Comparison of ENCODE assay signal across 18 cellular contexts in the genomic region with DNA sequence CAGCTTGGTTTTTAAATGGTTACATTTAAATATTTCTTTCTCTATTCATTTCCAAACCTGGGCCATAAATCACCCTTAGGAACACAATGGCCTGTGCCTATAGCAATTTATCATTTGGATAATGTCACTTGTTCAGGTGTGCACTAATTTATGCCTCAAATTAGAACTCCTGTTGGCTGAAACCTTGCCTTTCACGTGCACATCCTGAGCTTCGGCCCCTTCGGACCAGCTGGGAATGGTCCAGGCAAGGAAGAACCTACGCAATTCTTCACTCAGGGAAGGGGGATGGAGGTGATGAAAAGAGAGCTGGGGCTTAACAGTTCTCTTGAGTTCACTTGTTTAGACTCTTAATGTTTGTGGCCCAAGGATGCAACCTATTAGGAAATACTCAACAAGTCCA.
A peak's percentile ranks its signal among the peaks of the same experiment; 100 is the strongest.
DNase-seq lines count a peak whose midpoint lies in the region; ATAC-seq and TF ChIP-seq lines count a peak whose summit lies in the region.
"Had no signal": no experiment of that assay in that cellular context is flagged by ENCODE, and none has a peak within 500 bp of the region (broad histone marks: within the 10 kb centered on the region; RNA-seq: fewer than 3 reads in every experiment).

No MANE protein-coding gene starts in this region.

- 0 out of 2 replicates have a peak overlapping the region, but pooled peaks have one; percentile 25 for H3K14ac ChIP-seq in H9 (ENCODE audit: insufficient read depth, low read length)

- no peak overlapping the region for H3K56ac ChIP-seq in H9 (ENCODE audit: insufficient read length, low read depth, low read length)

- H3K79me2 ChIP-seq in H9 (ENCODE audit: insufficient read depth, low read length): no peaks in the 10 kb centered on the region

- no peak overlapping the region for H3K4me3 Mint-ChIP-seq in H9
- no peak overlapping the region for H3K4me3 Mint-ChIP-seq in natural killer cell
- H3K4me3 Mint-ChIP-seq: CD14-positive monocyte, IgD-negative memory B cell had no signal

- no peak overlapping the region for H3T11ph ChIP-seq in H9 (ENCODE audit: low read length)

- no peak overlapping the region for H2BK120ac ChIP-seq in H9 (ENCODE audit: low read depth, low read length, poor library complexity, severe bottlenecking)

- H2BK20ac ChIP-seq in H9 (ENCODE audit: low read depth, low read length, poor library complexity, severe bottlenecking): no peak overlapping the region

- H3K23ac ChIP-seq in H9 (ENCODE audit: insufficient read length, low read depth, low read length): no peak overlapping the region

- H3K27ac ChIP-seq in H9 (ENCODE audit: insufficient read length, low read depth, low read length): no peak overlapping the region
- H3K27ac ChIP-seq in body of pancreas: peak overlapping the region in 1 of 4 donors; percentile 17
- peak overlapping the region; percentile 22 for H3K27ac ChIP-seq in suprapubic skin
- no peak overlapping the region for H3K27ac ChIP-seq in heart left ventricle
- H3K27ac ChIP-seq: BLaER1 had no signal

- H3K9me3 ChIP-seq in H9 (ENCODE audit: control insufficient read depth, low read depth, low read length): no peaks in the 10 kb centered on the region
- H3K9me3 ChIP-seq in body of pancreas: no peaks in the 10 kb centered on the region
- H3K9me3 ChIP-seq in suprapubic skin: no peaks in the 10 kb centered on the region
- H3K9me3 ChIP-seq in heart left ventricle: peaks cover 0 to 7% (median 0%) of the 10 kb centered on the region in 12 donors
- H3K9me3 ChIP-seq: BLaER1, HAP-1 had no signal

- WGBS in H9 (ENCODE audit: extremely low coverage, insufficient read length, low lambda C conversion rate): no CpG with 5 or more reads among the region's 4 CpGs
- WGBS in body of pancreas, 2 donors: 41 to 56% methylated on average over 4 of the region's 4 CpGs
- WGBS in suprapubic skin: 73% methylated on average over 4 of the region's 4 CpGs
- WGBS in heart left ventricle, 4 donors: 81 to 90% (median 84%) methylated on average over 4 of the region's 4 CpGs

- no peak for TF ChIP-seq EP300 in suprapubic skin (IDR thresholded peaks at IDR 0.05)

- H3K4me1 Mint-ChIP-seq in H9: peaks cover 47 to 50% of the 10 kb centered on the region in 2 experiments
- peaks cover 33 to 44% of the 10 kb centered on the region in 2 donors for H3K4me1 Mint-ChIP-seq in natural killer cell
- H3K4me1 Mint-ChIP-seq: CD14-positive monocyte had no signal

- TF ChIP-seq CTCF in H9 (conservative IDR thresholded peaks at IDR 0.05) (no peak), body of pancreas (IDR thresholded peaks at IDR 0.05) (no peak), suprapubic skin (IDR thresholded peaks at IDR 0.05) (no peak), heart left ventricle (IDR thresholded peaks at IDR 0.05) (no peak), natural killer cell (IDR thresholded peaks at IDR 0.05) (no peak)

- no peak overlapping the region for H2AFZ ChIP-seq in H9 (ENCODE audit: low read length)

- no peaks in the 10 kb centered on the region for H3K79me1 ChIP-seq in H9 (ENCODE audit: insufficient read depth, low read depth, low read length, poor library complexity, severe bottlenecking)

- no peak overlapping the region for H2BK15ac ChIP-seq in H9 (ENCODE audit: low read depth, low read length)

- ATAC-seq in body of pancreas (peak; percentile 23), heart left ventricle (no peak), natural killer cell (no peak)
- ATAC-seq: HepG2 had no signal

- no peak overlapping the region for H3K9ac ChIP-seq in H9 (ENCODE audit: extremely low read depth, insufficient read length, low read length)
- H3K9ac ChIP-seq: BLaER1 had no signal

- H4K8ac ChIP-seq in H9 (replicated peaks; ENCODE audit: insufficient read length, low read depth, low read length): no peak overlapping the region

- H3K36me3 Mint-ChIP-seq in H9 (ENCODE audit: insufficient read depth in 1 of 3, low read depth in 3 of 3) (peaks cover 0 to 8% (median 0%) of the 10 kb centered on the region in 3 experiments; a peak in 1 of 7 replicates), natural killer cell (no peaks in the 10 kb centered on the region)
- H3K36me3 Mint-ChIP-seq: CD14-positive monocyte; CD4-positive, alpha-beta memory T cell; IgD-negative memory B cell had no signal

- no peak overlapping the region for H2BK5ac ChIP-seq in H9 (ENCODE audit: insufficient read length, low read length)

- H3K18ac ChIP-seq in H9 (ENCODE audit: insufficient read length, low read depth, low read length): no peak overlapping the region

- intact Hi-C loops in body of pancreas (cut with DNase I) (no loop called here), heart left ventricle (cut with DNase I) (no loop called here), natural killer cell (cut with micrococcal nuclease) (loop anchor here (10.0 kb wide), 1 partner anchor 58 kb away; no protein-coding TSS in a partner anchor)

- H3K23me2 ChIP-seq in H9 (ENCODE audit: insufficient read length, low read depth, low read length, poor library complexity, severe bottlenecking): no peaks in the 10 kb centered on the region

- H3K36me3 ChIP-seq in body of pancreas (replicated peaks in 1 of 2; ENCODE audit: insufficient read depth in 1 of 2, low read depth in 2 of 2) (no peaks in the 10 kb centered on the region), suprapubic skin (no peaks in the 10 kb centered on the region), heart left ventricle (no peaks in the 10 kb centered on the region)
- H3K36me3 ChIP-seq: BLaER1, HAP-1 had no signal

- no peak overlapping the region for H3K4ac ChIP-seq in H9 (ENCODE audit: low read depth, low read length)

- H3K27me3 ChIP-seq in H9 (ENCODE audit: insufficient read depth, low read length) (no peaks in the 10 kb centered on the region), body of pancreas (no peaks in the 10 kb centered on the region), suprapubic skin (no peaks in the 10 kb centered on the region), heart left ventricle (no peaks in the 10 kb centered on the region)
- H3K27me3 ChIP-seq: BLaER1 had no signal

- H3K4me2 ChIP-seq in H9 (ENCODE audit: insufficient read depth, insufficient read length, low read length): no peak overlapping the region
- H3K4me2 ChIP-seq: BLaER1 had no signal

- H3K9me3 Mint-ChIP-seq in H9 (peaks cover 0 to 3% of the 10 kb centered on the region in 2 experiments; a peak in 1 of 5 replicates), natural killer cell (no peaks in the 10 kb centered on the region)
- H3K9me3 Mint-ChIP-seq: CD14-positive monocyte; CD4-positive, alpha-beta memory T cell had no signal

- H3K27me3 Mint-ChIP-seq in H9 (ENCODE audit: low read depth) (no peaks in the 10 kb centered on the region), natural killer cell (ENCODE audit: low read depth in 2 of 2) (peaks cover 0 to 5% of the 10 kb centered on the region in 2 donors)
- H3K27me3 Mint-ChIP-seq: CD4-positive, alpha-beta memory T cell; IgD-negative memory B cell had no signal

- H4K20me1 ChIP-seq in H9 (ENCODE audit: control insufficient read depth, insufficient read depth, insufficient read length): no peaks in the 10 kb centered on the region
- H4K20me1 ChIP-seq: BLaER1 had no signal

- no peak for DNase-seq in H9
- peak; percentile 5 for DNase-seq in NCI-H146 treated with DMSO at 0.1 percent for 48 hours (lab: John Stamatoyannopoulos, UW; ENCODE audit: unreplicated experiment)
- no peak for DNase-seq in body of pancreas
- DNase-seq in suprapubic skin (ENCODE audit: low spot score in 2 of 2): no peak
- no peak for DNase-seq in heart left ventricle
- DNase-seq in natural killer cell: no peak
- no peak for DNase-seq in KG1 (lab: John Stamatoyannopoulos, UW)
- DNase-seq: 8988T; CD4-positive, alpha-beta memory T cell; DMS153; DMS79; GDM1; GOT3 had no signal

- no peak overlapping the region for H4K91ac ChIP-seq in H9 (ENCODE audit: insufficient read length, low read depth, low read length)

- H3K4me3 ChIP-seq in body of pancreas: no peak overlapping the region
- H3K4me3 ChIP-seq in suprapubic skin: no peak overlapping the region
- no peak overlapping the region for H3K4me3 ChIP-seq in heart left ventricle
- H3K4me3 ChIP-seq: BLaER1, HAP-1 had no signal

- H3K27ac Mint-ChIP-seq in H9: peak overlapping the region in 2 of 3 experiments; percentile 81 to 98; a peak in 4 of 7 replicates
- no peak overlapping the region for H3K27ac Mint-ChIP-seq in natural killer cell
- H3K27ac Mint-ChIP-seq: CD14-positive monocyte had no signal

- H2BK12ac ChIP-seq in H9 (ENCODE audit: insufficient read length, low read depth, low read length): no peak overlapping the region

- no peak for TF ChIP-seq POLR2A in body of pancreas (IDR thresholded peaks at IDR 0.05)
- no peak for TF ChIP-seq POLR2A in suprapubic skin (IDR thresholded peaks at IDR 0.05)
- no peak for TF ChIP-seq POLR2A in heart left ventricle (IDR thresholded peaks at IDR 0.05)

- H3K4me1 ChIP-seq in H9 (ENCODE audit: insufficient read depth, low read length) (peaks cover 11% of the 10 kb centered on the region; the same call in 1 of the 2 replicates), body of pancreas (peaks cover 11% of the 10 kb centered on the region), suprapubic skin (peaks cover 66% of the 10 kb centered on the region), heart left ventricle (peaks cover 0 to 15% (median 1%) of the 10 kb centered on the region in 12 donors)
- H3K4me1 ChIP-seq: BLaER1 had no signal

- no peak overlapping the region for H2AK5ac ChIP-seq in H9 (ENCODE audit: insufficient read length, low read length)

- no peak overlapping the region for H4K5ac ChIP-seq in H9 (ENCODE audit: insufficient read length, low read depth, low read length)

Comparison
In these comparisons a context has a peak if more than half of its experiments do, and no peak if none do; other contexts are left out.
1. H3K27ac Mint-ChIP-seq: peak in H9 (2 of 3); none in natural killer cell (0 of 2).